ENCODE assay signal across 19 cellular contexts in genomic region chr5:147671365-147671764, GRCh38.
A peak's percentile ranks its signal among the peaks of the same experiment; 100 is the strongest.
DNase-seq lines count a peak whose midpoint lies in the region; ATAC-seq, FAIRE-seq and TF ChIP-seq lines count a peak whose summit lies in the region.
"Had no signal": no experiment of that assay in that cellular context is flagged by ENCODE, and none has a peak within 500 bp of the region (broad histone marks: within the 10 kb centered on the region; RNA-seq: fewer than 3 reads in every experiment).

No MANE protein-coding gene starts in this region.

- no peak for TF ChIP-seq CTCF in RWPE2 (IDR thresholded peaks at IDR 0.05; ENCODE audit: poor library complexity, severe bottlenecking)
- no peak for TF ChIP-seq CTCF in heart left ventricle (IDR thresholded peaks at IDR 0.05)

- H3K4me1 ChIP-seq in RWPE2 (ENCODE audit: insufficient read depth, poor library complexity, severe bottlenecking), result no peaks in the 10 kb centered on the region
- no peaks in the 10 kb centered on the region for H3K4me1 ChIP-seq in small intestine (ENCODE audit: control insufficient read depth in 2 of 2, insufficient read depth in 1 of 2, low read depth in 1 of 2, low read length in 1 of 2)
- peaks cover 0 to 5% (median 0%) of the 10 kb centered on the region in 12 donors for H3K4me1 ChIP-seq in heart left ventricle

- H3K27ac ChIP-seq in RWPE2 (ENCODE audit: poor library complexity, severe bottlenecking) (no peak overlapping the region), small intestine (ENCODE audit: low read depth in 1 of 2, low read length in 1 of 2) (no peak overlapping the region), heart left ventricle (no peak overlapping the region)
- H3K27ac ChIP-seq: C4-2B had no signal

- H3K4me3 ChIP-seq in RWPE2 (ENCODE audit: severe bottlenecking), result no peak overlapping the region
- H3K4me3 ChIP-seq in small intestine (ENCODE audit: low read depth in 1 of 2, low read length in 2 of 2), result no peak overlapping the region
- no peak overlapping the region for H3K4me3 ChIP-seq in heart left ventricle

- DNase-seq in RWPE2 (ENCODE audit: low spot score) (no peak), left lobe of liver (ENCODE audit: low spot score) (peak; percentile 96), small intestine (peak; percentile 39), NCI-H1694 treated with DMSO at 0.1 percent for 48 hours (lab: John Stamatoyannopoulos, UW) (no peak), nucleus accumbens (lab: John Stamatoyannopoulos, UW) (no peak), heart left ventricle (no peak), AG20443 (ENCODE audit: low spot score) (no peak)
- DNase-seq: BE2C; CD4-positive, alpha-beta memory T cell; DMS79 treated with DMSO at 0.1 percent for 48 hours; EL had no signal

- H3K9me3 ChIP-seq in RWPE2 (ENCODE audit: severe bottlenecking) (no peaks in the 10 kb centered on the region), small intestine (ENCODE audit: control insufficient read depth, low read depth) (no peaks in the 10 kb centered on the region), heart left ventricle (no peaks in the 10 kb centered on the region)
- H3K9me3 ChIP-seq: BE2C had no signal

- H3K27me3 ChIP-seq in RWPE2 (ENCODE audit: insufficient read depth, poor library complexity, severe bottlenecking), result peaks cover 7% of the 10 kb centered on the region
- H3K27me3 ChIP-seq in small intestine (ENCODE audit: control insufficient read depth in 2 of 2, insufficient read depth in 2 of 2, low read length in 2 of 2), result no peaks in the 10 kb centered on the region
- H3K27me3 ChIP-seq in heart left ventricle, result no peaks in the 10 kb centered on the region
- H3K27me3 ChIP-seq: BE2C had no signal

- intact Hi-C loops in heart left ventricle (cut with DNase I), result no loop called here

- 38 to 70% (median 53%) methylated on average over 6 of the region's 6 CpGs for WGBS in small intestine, 3 donors
- 72 to 81% (median 77%) methylated on average over 6 of the region's 6 CpGs for WGBS in heart left ventricle, 4 donors

- no peak for TF ChIP-seq POLR2A in heart left ventricle (IDR thresholded peaks at IDR 0.05)

- H3K36me3 ChIP-seq in RWPE2 (ENCODE audit: low read depth) (no peaks in the 10 kb centered on the region), small intestine (ENCODE audit: control insufficient read depth in 2 of 2, insufficient read depth in 2 of 2, low read length in 2 of 2) (no peaks in the 10 kb centered on the region), heart left ventricle (no peaks in the 10 kb centered on the region)

- peak; percentile 22 for ATAC-seq in HG02852 (IDR thresholded peaks at IDR 0.05; ENCODE audit: unreplicated experiment)
- ATAC-seq in RWPE2 (ENCODE audit: low read depth), result 0 out of 3 replicates have a peak, but pooled peaks have one; percentile 15
- ATAC-seq in left lobe of liver, result peak; percentile 90
- no peak for ATAC-seq in heart left ventricle
- ATAC-seq: HCT116 had no signal

- FAIRE-seq in small intestine (lab: Jason Lieb, UNC), result no peak
- FAIRE-seq: A204.1, G401.6, GM12891, GM19239, H54 had no signal

Comparison
In these comparisons a context has a peak if more than half of its experiments do, and no peak if none do; other contexts are left out.
1. ATAC-seq: peak in HG02852 (single experiment), RWPE2 (single experiment) and left lobe of liver (single experiment); none in heart left ventricle (0 of 4).
2. DNase-seq: peak in left lobe of liver (single experiment) and small intestine (single experiment); none in RWPE2 (single experiment), NCI-H1694 treated with DMSO at 0.1 percent for 48 hours (single experiment), nucleus accumbens (0 of 56), heart left ventricle (0 of 5) and AG20443 (single experiment).